ENCODE assay signal across 9 cellular contexts in genomic region chr20:9392892-9393857, GRCh38.
A peak's percentile ranks its signal among the peaks of the same experiment; 100 is the strongest.
DNase-seq lines count a peak whose midpoint lies in the region; ATAC-seq and TF ChIP-seq lines count a peak whose summit lies in the region.
"Had no signal": no experiment of that assay in that cellular context is flagged by ENCODE, and none has a peak within 500 bp of the region (broad histone marks: within the 10 kb centered on the region; RNA-seq: fewer than 3 reads in every experiment).

No MANE protein-coding gene starts in this region.

- H3K4me1 ChIP-seq in foreskin keratinocyte (no peaks in the 10 kb centered on the region), osteoblast (ENCODE audit: insufficient read depth, low read length) (peaks cover 15% of the 10 kb centered on the region)

- H3K79me2 ChIP-seq in osteoblast (ENCODE audit: insufficient read depth, low read length): no peaks in the 10 kb centered on the region

- H3K27ac ChIP-seq in foreskin keratinocyte: no peak overlapping the region
- no peak overlapping the region for H3K27ac ChIP-seq in osteoblast (ENCODE audit: low read depth, low read length)
- H3K27ac ChIP-seq: neutrophil had no signal

- H3K4me2 ChIP-seq in osteoblast (ENCODE audit: insufficient read depth, low read length): no peak overlapping the region

- H2AFZ ChIP-seq in osteoblast (ENCODE audit: low read length): no peak overlapping the region

- H3K36me3 ChIP-seq in osteoblast (ENCODE audit: insufficient read depth, low read length): peaks cover 13% of the 10 kb centered on the region
- H3K36me3 ChIP-seq: neutrophil had no signal

- no peaks in the 10 kb centered on the region for H4K20me1 ChIP-seq in osteoblast (ENCODE audit: insufficient read depth, low read length)

- ATAC-seq in GM19395 (IDR thresholded peaks at IDR 0.05; ENCODE audit: unreplicated experiment) (peak; percentile 48), foreskin keratinocyte (peak; percentile 96), HG02798 (IDR thresholded peaks at IDR 0.05; ENCODE audit: poor library complexity, unreplicated experiment) (no peak)

- TF ChIP-seq CTCF in foreskin keratinocyte (conservative IDR thresholded peaks at IDR 0.05) (peak; percentile 75), osteoblast (IDR thresholded peaks at IDR 0.05; ENCODE audit: extremely low read depth, low read depth, low read length) (peak; percentile 90)

- DNase-seq in CMK (ENCODE audit: low read depth) (peak; percentile 5), NCI-H1092 treated with DMSO at 0.1 percent for 48 hours (lab: John Stamatoyannopoulos, UW) (peak; percentile 32), SKM-1 (lab: John Stamatoyannopoulos, UW; ENCODE audit: unreplicated experiment) (peak; percentile 2), foreskin keratinocyte (peak in 1 of 2 donors; percentile 48), osteoblast (ENCODE audit: insufficient read length, low spot score, missing footprints) (peak; percentile 93)
- DNase-seq in effector CD8-positive, alpha-beta T cell (lab: John Stamatoyannopoulos, UW): no peak

- H3K27me3 ChIP-seq in foreskin keratinocyte (no peaks in the 10 kb centered on the region), osteoblast (ENCODE audit: insufficient read depth, low read length) (no peaks in the 10 kb centered on the region)
- H3K27me3 ChIP-seq: neutrophil had no signal

- H3K9me3 ChIP-seq in osteoblast (ENCODE audit: low read depth, low read length): no peaks in the 10 kb centered on the region
- H3K9me3 ChIP-seq: neutrophil had no signal

- H3K4me3 ChIP-seq in osteoblast (ENCODE audit: insufficient read depth, low read length): no peak overlapping the region
